In the genomic region with DNA sequence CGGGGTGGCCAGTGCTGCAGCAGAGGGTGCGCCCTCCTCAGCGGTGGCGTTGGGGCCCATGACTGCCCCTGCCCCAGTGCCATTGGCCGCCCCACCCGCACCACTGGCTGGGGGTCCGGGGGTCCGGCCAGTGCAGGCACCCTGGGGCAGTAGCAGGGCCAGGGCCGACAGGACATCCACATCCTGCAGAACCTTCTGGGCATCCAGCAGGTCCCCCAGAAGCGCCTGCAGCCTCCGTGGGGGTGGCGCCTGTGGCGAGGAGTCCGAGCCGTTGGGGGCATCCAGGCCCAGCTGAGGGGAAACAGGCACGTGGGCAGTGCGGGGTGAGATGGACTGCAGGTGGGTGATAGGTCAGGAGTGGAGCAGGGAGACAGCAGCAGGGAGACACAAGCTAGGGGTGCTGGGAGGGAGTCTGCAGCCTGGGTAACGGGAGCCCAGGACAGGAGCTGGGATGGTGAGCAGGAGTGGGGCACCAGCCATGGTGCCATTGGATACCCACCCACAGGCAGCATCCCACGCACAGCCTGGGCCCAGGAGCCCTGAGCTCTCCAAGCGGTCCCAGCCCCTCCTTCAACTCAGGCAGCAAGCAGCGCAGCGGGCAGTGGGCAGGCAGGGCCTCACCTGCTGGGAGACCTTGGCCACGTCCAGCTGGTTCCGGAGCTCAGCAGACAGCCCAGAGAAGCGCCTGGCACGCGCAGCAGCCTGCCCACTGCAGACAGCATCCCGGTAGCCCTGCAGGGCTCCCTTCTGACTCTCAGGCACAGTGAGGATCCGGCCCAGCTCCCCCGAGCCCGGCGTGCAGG, we compare ENCODE assay signal across 1 cellular context.
A peak's percentile ranks its signal among the peaks of the same experiment; 100 is the strongest.
TF ChIP-seq lines count a peak whose summit lies in the region.

No MANE protein-coding gene starts in this region.

TF ChIP-seq in HepG2, 621 proteins besides CTCF, POLR2A, EP300 and RAD21:
- TF ChIP-seq, protein P1, sequence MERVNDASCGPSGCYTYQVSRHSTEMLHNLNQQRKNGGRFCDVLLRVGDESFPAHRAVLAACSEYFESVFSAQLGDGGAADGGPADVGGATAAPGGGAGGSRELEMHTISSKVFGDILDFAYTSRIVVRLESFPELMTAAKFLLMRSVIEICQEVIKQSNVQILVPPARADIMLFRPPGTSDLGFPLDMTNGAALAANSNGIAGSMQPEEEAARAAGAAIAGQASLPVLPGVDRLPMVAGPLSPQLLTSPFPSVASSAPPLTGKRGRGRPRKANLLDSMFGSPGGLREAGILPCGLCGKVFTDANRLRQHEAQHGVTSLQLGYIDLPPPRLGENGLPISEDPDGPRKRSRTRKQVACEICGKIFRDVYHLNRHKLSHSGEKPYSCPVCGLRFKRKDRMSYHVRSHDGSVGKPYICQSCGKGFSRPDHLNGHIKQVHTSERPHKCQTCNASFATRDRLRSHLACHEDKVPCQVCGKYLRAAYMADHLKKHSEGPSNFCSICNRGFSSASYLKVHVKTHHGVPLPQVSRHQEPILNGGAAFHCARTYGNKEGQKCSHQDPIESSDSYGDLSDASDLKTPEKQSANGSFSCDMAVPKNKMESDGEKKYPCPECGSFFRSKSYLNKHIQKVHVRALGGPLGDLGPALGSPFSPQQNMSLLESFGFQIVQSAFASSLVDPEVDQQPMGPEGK (CRISPR knock-in tag; IDR thresholded peaks at IDR 0.05): no peak
- TF ChIP-seq, protein P2, sequence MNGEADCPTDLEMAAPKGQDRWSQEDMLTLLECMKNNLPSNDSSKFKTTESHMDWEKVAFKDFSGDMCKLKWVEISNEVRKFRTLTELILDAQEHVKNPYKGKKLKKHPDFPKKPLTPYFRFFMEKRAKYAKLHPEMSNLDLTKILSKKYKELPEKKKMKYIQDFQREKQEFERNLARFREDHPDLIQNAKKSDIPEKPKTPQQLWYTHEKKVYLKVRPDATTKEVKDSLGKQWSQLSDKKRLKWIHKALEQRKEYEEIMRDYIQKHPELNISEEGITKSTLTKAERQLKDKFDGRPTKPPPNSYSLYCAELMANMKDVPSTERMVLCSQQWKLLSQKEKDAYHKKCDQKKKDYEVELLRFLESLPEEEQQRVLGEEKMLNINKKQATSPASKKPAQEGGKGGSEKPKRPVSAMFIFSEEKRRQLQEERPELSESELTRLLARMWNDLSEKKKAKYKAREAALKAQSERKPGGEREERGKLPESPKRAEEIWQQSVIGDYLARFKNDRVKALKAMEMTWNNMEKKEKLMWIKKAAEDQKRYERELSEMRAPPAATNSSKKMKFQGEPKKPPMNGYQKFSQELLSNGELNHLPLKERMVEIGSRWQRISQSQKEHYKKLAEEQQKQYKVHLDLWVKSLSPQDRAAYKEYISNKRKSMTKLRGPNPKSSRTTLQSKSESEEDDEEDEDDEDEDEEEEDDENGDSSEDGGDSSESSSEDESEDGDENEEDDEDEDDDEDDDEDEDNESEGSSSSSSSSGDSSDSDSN (CRISPR knock-in tag; IDR thresholded peaks at IDR 0.05): 0 out of 2 replicates have a peak, but pooled peaks have one; percentile 13
